ENCODE assay signal across 1 cellular context in the genomic region with DNA sequence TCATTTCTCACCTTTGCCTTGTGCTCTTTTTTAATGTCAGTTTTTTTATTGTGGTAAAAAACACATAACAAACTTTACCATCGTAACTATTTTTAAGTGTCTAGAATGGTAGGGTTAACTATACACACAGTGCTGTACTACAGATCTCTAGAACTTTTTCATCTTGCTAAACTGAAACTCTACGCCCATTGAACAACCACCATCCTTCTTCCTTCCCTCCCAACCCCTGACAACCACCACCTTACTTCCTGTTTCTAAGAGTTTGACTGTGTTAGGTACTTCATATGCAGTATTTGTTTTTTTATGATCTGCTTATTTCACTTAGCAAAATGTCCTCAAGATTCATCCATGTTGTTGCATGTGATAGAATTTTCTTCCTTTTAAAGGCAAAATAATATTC.
TF ChIP-seq lines count a peak whose summit lies in the region.

No MANE protein-coding gene starts in this region.

TF ChIP-seq in GM12878, 131 proteins besides CTCF, POLR2A, EP300 and RAD21 (continued from another document):
- TF ChIP-seq, protein P1, sequence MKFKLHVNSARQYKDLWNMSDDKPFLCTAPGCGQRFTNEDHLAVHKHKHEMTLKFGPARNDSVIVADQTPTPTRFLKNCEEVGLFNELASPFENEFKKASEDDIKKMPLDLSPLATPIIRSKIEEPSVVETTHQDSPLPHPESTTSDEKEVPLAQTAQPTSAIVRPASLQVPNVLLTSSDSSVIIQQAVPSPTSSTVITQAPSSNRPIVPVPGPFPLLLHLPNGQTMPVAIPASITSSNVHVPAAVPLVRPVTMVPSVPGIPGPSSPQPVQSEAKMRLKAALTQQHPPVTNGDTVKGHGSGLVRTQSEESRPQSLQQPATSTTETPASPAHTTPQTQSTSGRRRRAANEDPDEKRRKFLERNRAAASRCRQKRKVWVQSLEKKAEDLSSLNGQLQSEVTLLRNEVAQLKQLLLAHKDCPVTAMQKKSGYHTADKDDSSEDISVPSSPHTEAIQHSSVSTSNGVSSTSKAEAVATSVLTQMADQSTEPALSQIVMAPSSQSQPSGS (IDR thresholded peaks at IDR 0.05; ENCODE audit: low read length): no peak
- TF ChIP-seq, protein P2, sequence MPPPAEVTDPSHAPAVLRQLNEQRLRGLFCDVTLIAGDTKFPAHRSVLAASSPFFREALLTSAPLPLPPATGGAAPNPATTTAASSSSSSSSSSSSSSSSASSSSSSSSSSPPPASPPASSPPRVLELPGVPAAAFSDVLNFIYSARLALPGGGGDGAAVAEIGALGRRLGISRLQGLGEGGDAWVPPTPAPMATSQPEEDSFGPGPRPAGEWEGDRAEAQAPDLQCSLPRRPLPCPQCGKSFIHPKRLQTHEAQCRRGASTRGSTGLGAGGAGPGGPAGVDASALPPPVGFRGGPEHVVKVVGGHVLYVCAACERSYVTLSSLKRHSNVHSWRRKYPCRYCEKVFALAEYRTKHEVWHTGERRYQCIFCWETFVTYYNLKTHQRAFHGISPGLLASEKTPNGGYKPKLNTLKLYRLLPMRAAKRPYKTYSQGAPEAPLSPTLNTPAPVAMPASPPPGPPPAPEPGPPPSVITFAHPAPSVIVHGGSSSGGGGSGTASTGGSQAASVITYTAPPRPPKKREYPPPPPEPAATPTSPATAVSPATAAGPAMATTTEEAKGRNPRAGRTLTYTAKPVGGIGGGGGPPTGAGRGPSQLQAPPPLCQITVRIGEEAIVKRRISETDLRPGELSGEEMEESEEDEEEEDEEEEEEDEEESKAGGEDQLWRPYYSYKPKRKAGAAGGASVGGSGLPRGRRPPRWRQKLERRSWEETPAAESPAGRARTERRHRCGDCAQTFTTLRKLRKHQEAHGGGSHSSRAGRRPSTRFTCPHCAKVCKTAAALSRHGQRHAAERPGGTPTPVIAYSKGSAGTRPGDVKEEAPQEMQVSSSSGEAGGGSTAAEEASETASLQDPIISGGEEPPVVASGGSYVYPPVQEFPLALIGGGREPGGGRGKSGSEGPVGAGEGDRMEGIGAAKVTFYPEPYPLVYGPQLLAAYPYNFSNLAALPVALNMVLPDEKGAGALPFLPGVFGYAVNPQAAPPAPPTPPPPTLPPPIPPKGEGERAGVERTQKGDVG (CRISPR knock-in tag; IDR thresholded peaks at IDR 0.05): no peak
- no peak for TF ChIP-seq TAF1 (IDR thresholded peaks at IDR 0.05; ENCODE audit: borderline replicate concordance, low read depth, low read length)
- TF ChIP-seq, protein P3, sequence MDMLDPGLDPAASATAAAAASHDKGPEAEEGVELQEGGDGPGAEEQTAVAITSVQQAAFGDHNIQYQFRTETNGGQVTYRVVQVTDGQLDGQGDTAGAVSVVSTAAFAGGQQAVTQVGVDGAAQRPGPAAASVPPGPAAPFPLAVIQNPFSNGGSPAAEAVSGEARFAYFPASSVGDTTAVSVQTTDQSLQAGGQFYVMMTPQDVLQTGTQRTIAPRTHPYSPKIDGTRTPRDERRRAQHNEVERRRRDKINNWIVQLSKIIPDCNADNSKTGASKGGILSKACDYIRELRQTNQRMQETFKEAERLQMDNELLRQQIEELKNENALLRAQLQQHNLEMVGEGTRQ (IDR thresholded peaks at IDR 0.05; ENCODE audit: borderline replicate concordance, low read depth, low read length): no peak
- no peak for TF ChIP-seq POLR2AphosphoS5 (IDR thresholded peaks at IDR 0.05; ENCODE audit: low read length)
- TF ChIP-seq, protein P4, sequence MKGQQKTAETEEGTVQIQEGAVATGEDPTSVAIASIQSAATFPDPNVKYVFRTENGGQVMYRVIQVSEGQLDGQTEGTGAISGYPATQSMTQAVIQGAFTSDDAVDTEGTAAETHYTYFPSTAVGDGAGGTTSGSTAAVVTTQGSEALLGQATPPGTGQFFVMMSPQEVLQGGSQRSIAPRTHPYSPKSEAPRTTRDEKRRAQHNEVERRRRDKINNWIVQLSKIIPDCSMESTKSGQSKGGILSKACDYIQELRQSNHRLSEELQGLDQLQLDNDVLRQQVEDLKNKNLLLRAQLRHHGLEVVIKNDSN (IDR thresholded peaks at IDR 0.05; ENCODE audit: borderline replicate concordance, extremely low read length, insufficient read depth, low read depth, low read length): no peak
- TF ChIP-seq IKZF2 (IDR thresholded peaks at IDR 0.05): no peak
- no peak for TF ChIP-seq KLF5 (IDR thresholded peaks at IDR 0.05; ENCODE audit: partially characterized antibody)
- TF ChIP-seq LARP7 (IDR thresholded peaks at IDR 0.05): no peak
- TF ChIP-seq NFXL1 (IDR thresholded peaks at IDR 0.05; ENCODE audit: borderline replicate concordance): no peak
- TF ChIP-seq CHD4 (IDR thresholded peaks at IDR 0.05): no peak
- no peak for TF ChIP-seq CEBPB (IDR thresholded peaks at IDR 0.05; ENCODE audit: borderline replicate concordance in 1 of 2, low read depth in 2 of 2, low read length in 2 of 2)
- TF ChIP-seq, protein P5, sequence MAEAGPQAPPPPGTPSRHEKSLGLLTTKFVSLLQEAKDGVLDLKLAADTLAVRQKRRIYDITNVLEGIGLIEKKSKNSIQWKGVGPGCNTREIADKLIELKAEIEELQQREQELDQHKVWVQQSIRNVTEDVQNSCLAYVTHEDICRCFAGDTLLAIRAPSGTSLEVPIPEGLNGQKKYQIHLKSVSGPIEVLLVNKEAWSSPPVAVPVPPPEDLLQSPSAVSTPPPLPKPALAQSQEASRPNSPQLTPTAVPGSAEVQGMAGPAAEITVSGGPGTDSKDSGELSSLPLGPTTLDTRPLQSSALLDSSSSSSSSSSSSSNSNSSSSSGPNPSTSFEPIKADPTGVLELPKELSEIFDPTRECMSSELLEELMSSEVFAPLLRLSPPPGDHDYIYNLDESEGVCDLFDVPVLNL (IDR thresholded peaks at IDR 0.05; ENCODE audit: low read depth, low read length): no peak
- TF ChIP-seq, protein P6, sequence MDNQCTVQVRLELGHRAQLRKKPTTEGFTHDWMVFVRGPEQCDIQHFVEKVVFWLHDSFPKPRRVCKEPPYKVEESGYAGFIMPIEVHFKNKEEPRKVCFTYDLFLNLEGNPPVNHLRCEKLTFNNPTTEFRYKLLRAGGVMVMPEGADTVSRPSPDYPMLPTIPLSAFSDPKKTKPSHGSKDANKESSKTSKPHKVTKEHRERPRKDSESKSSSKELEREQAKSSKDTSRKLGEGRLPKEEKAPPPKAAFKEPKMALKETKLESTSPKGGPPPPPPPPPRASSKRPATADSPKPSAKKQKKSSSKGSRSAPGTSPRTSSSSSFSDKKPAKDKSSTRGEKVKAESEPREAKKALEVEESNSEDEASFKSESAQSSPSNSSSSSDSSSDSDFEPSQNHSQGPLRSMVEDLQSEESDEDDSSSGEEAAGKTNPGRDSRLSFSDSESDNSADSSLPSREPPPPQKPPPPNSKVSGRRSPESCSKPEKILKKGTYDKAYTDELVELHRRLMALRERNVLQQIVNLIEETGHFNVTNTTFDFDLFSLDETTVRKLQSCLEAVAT (IDR thresholded peaks at IDR 0.05): no peak
- TF ChIP-seq, protein P7, sequence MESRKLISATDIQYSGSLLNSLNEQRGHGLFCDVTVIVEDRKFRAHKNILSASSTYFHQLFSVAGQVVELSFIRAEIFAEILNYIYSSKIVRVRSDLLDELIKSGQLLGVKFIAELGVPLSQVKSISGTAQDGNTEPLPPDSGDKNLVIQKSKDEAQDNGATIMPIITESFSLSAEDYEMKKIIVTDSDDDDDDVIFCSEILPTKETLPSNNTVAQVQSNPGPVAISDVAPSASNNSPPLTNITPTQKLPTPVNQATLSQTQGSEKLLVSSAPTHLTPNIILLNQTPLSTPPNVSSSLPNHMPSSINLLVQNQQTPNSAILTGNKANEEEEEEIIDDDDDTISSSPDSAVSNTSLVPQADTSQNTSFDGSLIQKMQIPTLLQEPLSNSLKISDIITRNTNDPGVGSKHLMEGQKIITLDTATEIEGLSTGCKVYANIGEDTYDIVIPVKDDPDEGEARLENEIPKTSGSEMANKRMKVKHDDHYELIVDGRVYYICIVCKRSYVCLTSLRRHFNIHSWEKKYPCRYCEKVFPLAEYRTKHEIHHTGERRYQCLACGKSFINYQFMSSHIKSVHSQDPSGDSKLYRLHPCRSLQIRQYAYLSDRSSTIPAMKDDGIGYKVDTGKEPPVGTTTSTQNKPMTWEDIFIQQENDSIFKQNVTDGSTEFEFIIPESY (IDR thresholded peaks at IDR 0.05): no peak
